ENCODE assay signal across 8 cellular contexts in genomic region chr11:2186669-2187266, GRCh38. TPM values are rescaled to one million over a fixed set of nuclear protein-coding genes. Genes with fewer than 3 reads are reported as not detected.
DNase-seq lines count a peak whose midpoint lies in the region; ATAC-seq and TF ChIP-seq lines count a peak whose summit lies in the region.

No MANE protein-coding gene starts in this region.

- H3K36me3 ChIP-seq in MM.1S (replicated peaks; ENCODE audit: insufficient read depth, low read length) (no peaks in the 10 kb centered on the region), colonic mucosa (no peaks in the 10 kb centered on the region)

- H4K20me1 ChIP-seq in MM.1S (ENCODE audit: insufficient read depth, low read length), result no peaks in the 10 kb centered on the region

- intact Hi-C loops in colonic mucosa (cut with DNase I), result no loop called here

- H3K9me3 Mint-ChIP-seq in WTC11, result no peaks in the 10 kb centered on the region
- no peaks in the 10 kb centered on the region for H3K9me3 Mint-ChIP-seq in osteocyte (ENCODE audit: unreplicated experiment)

- no peak overlapping the region for H2AFZ ChIP-seq in MM.1S (ENCODE audit: low read length)

- no peaks in the 10 kb centered on the region for H3K4me1 ChIP-seq in MM.1S (ENCODE audit: low read length)
- no peaks in the 10 kb centered on the region for H3K4me1 ChIP-seq in colonic mucosa

- H3K4me1 Mint-ChIP-seq in WTC11 (no peaks in the 10 kb centered on the region), osteocyte (ENCODE audit: unreplicated experiment) (peaks cover 8% of the 10 kb centered on the region)

- no peaks in the 10 kb centered on the region for H3F3A ChIP-seq in MM.1S (ENCODE audit: insufficient read depth, low read length)

- TF ChIP-seq CTCF in MM.1S (IDR thresholded peaks at IDR 0.05; ENCODE audit: low read length), result peak; percentile 51
- peak; percentile 41 for TF ChIP-seq CTCF in WTC11 (IDR thresholded peaks at IDR 0.05)
- peak; percentile 41 for TF ChIP-seq CTCF in colonic mucosa (IDR thresholded peaks at IDR 0.05)
- TF ChIP-seq CTCF in osteocyte (IDR thresholded peaks at IDR 0.05), result peak; percentile 53

- no peaks in the 10 kb centered on the region for H3K79me2 ChIP-seq in MM.1S (ENCODE audit: low read length)

- no peak overlapping the region for H3K4me3 ChIP-seq in MM.1S (ENCODE audit: low read length)
- H3K4me3 ChIP-seq in colonic mucosa, result no peak overlapping the region

- H3K4me3 Mint-ChIP-seq in WTC11 (no peak overlapping the region), osteocyte (ENCODE audit: unreplicated experiment) (no peak overlapping the region)

- CTCF ChIA-PET in WTC11 (lab: Charles Lee), result interaction anchor here (0.6 to 2.9 kb wide), 36 partner anchors 8 to 706 kb away, joined by 3 to 30 read pairs (median 4); partner anchors contain the start of genes C11orf21, TSPAN32 and TSSC4

- DNase-seq in EL (peak; percentile 23), MM.1S (peak; percentile 30), WTC11 (ENCODE audit: low spot score) (peak; percentile 56), colonic mucosa (no peak), osteocyte (ENCODE audit: extremely low spot score, unreplicated experiment) (no peak), mesenteric fat pad (ENCODE audit: low spot score) (no peak)

- POLR2A ChIA-PET in WTC11 (lab: Charles Lee), result no interaction called here

- H3K4me2 ChIP-seq in MM.1S (ENCODE audit: low read depth, low read length), result no peak overlapping the region

- no peaks in the 10 kb centered on the region for H3K36me3 Mint-ChIP-seq in WTC11
- no peaks in the 10 kb centered on the region for H3K36me3 Mint-ChIP-seq in osteocyte (ENCODE audit: unreplicated experiment)

- peaks cover 5% of the 10 kb centered on the region for H3K27me3 Mint-ChIP-seq in WTC11 (ENCODE audit: low read depth)
- H3K27me3 Mint-ChIP-seq in osteocyte (ENCODE audit: unreplicated experiment), result peaks cover 41% of the 10 kb centered on the region

- ATAC-seq in WTC11 (peak; percentile 78), HG03139 (IDR thresholded peaks at IDR 0.05; ENCODE audit: unreplicated experiment) (no peak), GM19023 (IDR thresholded peaks at IDR 0.05; ENCODE audit: unreplicated experiment) (no peak)

- no peaks in the 10 kb centered on the region for H3K9me3 ChIP-seq in MM.1S (replicated peaks; ENCODE audit: insufficient read depth, low read length)
- no peaks in the 10 kb centered on the region for H3K9me3 ChIP-seq in colonic mucosa

- no peaks in the 10 kb centered on the region for H3K9me2 ChIP-seq in MM.1S (replicated peaks; ENCODE audit: insufficient read depth, low read length)

- H3K27me3 ChIP-seq in MM.1S (replicated peaks; ENCODE audit: insufficient read depth, low read length) (peaks cover 97% of the 10 kb centered on the region), colonic mucosa (no peaks in the 10 kb centered on the region)

- H3K27ac ChIP-seq in MM.1S (ENCODE audit: low read length) (no peak overlapping the region), colonic mucosa (no peak overlapping the region)

- H3K27ac Mint-ChIP-seq in WTC11, result no peak overlapping the region
- no peak overlapping the region for H3K27ac Mint-ChIP-seq in osteocyte (ENCODE audit: unreplicated experiment)

- no peak overlapping the region for H3K9ac ChIP-seq in MM.1S (ENCODE audit: low read length)
- H3K9ac ChIP-seq in colonic mucosa (ENCODE audit: low read depth in 2 of 2, low read length in 2 of 2), result no peak overlapping the region

TF ChIP-seq in WTC11, 78 proteins besides CTCF, POLR2A, EP300 and RAD21:
- TF ChIP-seq MAX (CRISPR knock-in tag; IDR thresholded peaks at IDR 0.05) (peak; percentile 73; the same call in 1 of the 2 replicates), TCF7 (CRISPR knock-in tag; IDR thresholded peaks at IDR 0.05; ENCODE audit: low read depth) (no peak), HMGA2 (CRISPR knock-in tag; IDR thresholded peaks at IDR 0.05) (no peak), MYBL2 (CRISPR knock-in tag; IDR thresholded peaks at IDR 0.05) (0 out of 2 replicates have a peak, but pooled peaks have one; percentile 34), GRHL2 (CRISPR knock-in tag; IDR thresholded peaks at IDR 0.05; ENCODE audit: insufficient replicate concordance, severe bottlenecking) (no peak), ZNF423 (CRISPR knock-in tag; IDR thresholded peaks at IDR 0.05) (peak; percentile 89)

RNA-seq across cellular contexts. Expression of gene TH, which starts 15.2 kb away (rescaled TPM):
- total RNA-seq in WTC11 (2021), result 0.16 TPM in 1 of 3 replicates, not detected in the others
- under 1 TPM in 1 of 2 donors, not detected in 1; 0.15 TPM for total RNA-seq in colonic mucosa
- 0.75 and 0.89 TPM in 2 replicates for total RNA-seq in osteocyte
- total RNA-seq in mesenteric fat pad, result not detected

RNA-seq across cellular contexts. Expression of gene INS, which starts 25.8 kb away (rescaled TPM):
- 0.44 to 0.62 TPM in 2 of 3 replicates, not detected in the other for total RNA-seq in WTC11 (2021)
- under 1 TPM in 1 of 2 donors, not detected in 1; 0.84 TPM for total RNA-seq in colonic mucosa
- not detected in 2 replicates for total RNA-seq in osteocyte
- total RNA-seq in mesenteric fat pad, result 0.74 TPM

RNA-seq across cellular contexts. Expression of gene IGF2, which starts 47.6 kb away (rescaled TPM):
- total RNA-seq in WTC11 (2021), result 1.5 to 2.7 TPM (median 2.6 TPM) in 3 replicates
- total RNA-seq in colonic mucosa, result 1 to 10 TPM; 4.1 to 9.2 TPM
- total RNA-seq in osteocyte, result 521 and 590 TPM in 2 replicates
- 148 TPM for total RNA-seq in mesenteric fat pad

Comparison
In these comparisons a context has a peak if more than half of its experiments do, and no peak if none do; other contexts are left out.
1. DNase-seq: peak in EL (single experiment), MM.1S (single experiment) and WTC11 (single experiment); none in colonic mucosa (single experiment), osteocyte (single experiment) and mesenteric fat pad (single experiment).
2. RNA of gene IGF2, which starts 47.6 kb away (total RNA-seq): 521 to 590 TPM in osteocyte and 148 TPM in mesenteric fat pad (single experiment); 4.1 to 9.2 TPM in colonic mucosa and 1.5 to 2.7 TPM in WTC11; every median in the first group is over 10 times any median in the second.
3. Peak in every context shown above with its lines, with median percentiles within 50 percentile points of each other: CTCF ChIP-seq.